2 cellular contexts compared by ENCODE assay signal in the genomic region with DNA sequence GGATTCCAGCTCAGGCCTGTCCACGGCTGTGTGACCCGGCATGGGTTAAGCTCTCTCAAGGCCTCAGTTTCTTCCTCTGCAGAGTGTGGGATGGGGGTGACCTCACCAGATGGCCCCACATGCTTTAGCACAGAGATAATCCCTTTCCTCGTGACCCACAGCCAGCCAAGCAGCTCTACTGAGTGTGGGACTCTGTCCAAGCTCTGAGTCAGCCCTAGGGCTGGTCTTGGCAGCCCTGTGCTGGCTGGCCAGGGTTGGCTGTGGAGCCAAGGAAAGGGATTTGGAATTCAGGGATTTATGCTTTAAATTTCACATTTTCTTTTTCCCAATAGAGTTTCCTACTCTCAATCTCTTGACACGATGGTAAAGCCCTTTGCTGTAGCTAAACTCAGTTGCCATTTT.
TF ChIP-seq lines count a peak whose summit lies in the region.

No MANE protein-coding gene starts in this region.

TF ChIP-seq in A549, 52 proteins besides CTCF, POLR2A, EP300 and RAD21:
- no peak for TF ChIP-seq ZSCAN20 (CRISPR knock-in tag; IDR thresholded peaks at IDR 0.05)
- TF ChIP-seq FOSL2 (IDR thresholded peaks at IDR 0.05) = 0 out of 2 replicates have a peak, but pooled peaks have one; percentile 17
- TF ChIP-seq FOSL2 (CRISPR knock-in tag; IDR thresholded peaks at IDR 0.05) = peak; percentile 37; the same call in 1 of the 2 replicates
- peak in 1 of 2 experiments; percentile 28; a peak in 1 of 5 replicates for TF ChIP-seq JUN (IDR thresholded peaks at IDR 0.05)
- TF ChIP-seq, protein P1, sequence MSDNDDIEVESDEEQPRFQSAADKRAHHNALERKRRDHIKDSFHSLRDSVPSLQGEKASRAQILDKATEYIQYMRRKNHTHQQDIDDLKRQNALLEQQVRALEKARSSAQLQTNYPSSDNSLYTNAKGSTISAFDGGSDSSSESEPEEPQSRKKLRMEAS (IDR thresholded peaks at IDR 0.05) = peak; percentile 61
- no peak for TF ChIP-seq POLR2AphosphoS2 (conservative IDR thresholded peaks at IDR 0.05; ENCODE audit: low read length)

TF ChIP-seq in endothelial cell of umbilical vein, 7 proteins besides CTCF, POLR2A, EP300 and RAD21:
- TF ChIP-seq MYC (IDR thresholded peaks at IDR 0.05; ENCODE audit: low read depth, low read length) (no peak), POLR2AphosphoS5 (IDR thresholded peaks at IDR 0.05; ENCODE audit: insufficient read depth, low read depth, low read length) (no peak), EZH2 (IDR thresholded peaks at IDR 0.05; ENCODE audit: borderline replicate concordance, low read depth, low read length, severe bottlenecking) (no peak), FOS (IDR thresholded peaks at IDR 0.05; ENCODE audit: borderline replicate concordance, insufficient read depth, low read length) (peak; percentile 74), GATA2 (IDR thresholded peaks at IDR 0.05; ENCODE audit: insufficient read depth, insufficient read length, low read depth, low read length) (no peak), JUN (IDR thresholded peaks at IDR 0.05; ENCODE audit: borderline replicate concordance, insufficient read depth, insufficient read length, low read depth) (peak; percentile 9)
- TF ChIP-seq, protein P1 (IDR thresholded peaks at IDR 0.05; ENCODE audit: insufficient read depth, insufficient read length) = no peak
TF ChIP-seq in endothelial cell of umbilical vein: peak in this region for 2.
